ENCODE assay signal across 11 cellular contexts in genomic region chr15:67110400-67110799, GRCh38. TPM values are rescaled to one million over a fixed set of nuclear protein-coding genes. Genes with fewer than 3 reads are reported as not detected.
DNase-seq lines count a peak whose midpoint lies in the region; ATAC-seq and TF ChIP-seq lines count a peak whose summit lies in the region.
"Had no signal": no experiment of that assay in that cellular context is flagged by ENCODE, and none has a peak within 500 bp of the region (broad histone marks: within the 10 kb centered on the region; RNA-seq: fewer than 3 reads in every experiment).

No MANE protein-coding gene starts in this region.

- H3K9me3 Mint-ChIP-seq in activated T-cell treated with anti-CD3 and anti-CD28 coated beads, Interleukin-2, amount 50 U/mL, for 72 hours: peaks cover 3 to 5% of the 10 kb centered on the region in 2 donors
- H3K9me3 Mint-ChIP-seq in WTC11: peaks cover 20% of the 10 kb centered on the region

- H3K27ac ChIP-seq in esophagus (ENCODE audit: low read depth in 2 of 2, low read length in 1 of 2) (peak overlapping the region; percentile 36 to 64), suprapubic skin (peak overlapping the region; percentile 50)
- H3K27ac ChIP-seq: C4-2B, upper lobe of right lung had no signal

- DNase-seq in activated T-cell treated with anti-CD3 and anti-CD28 coated beads, Interleukin-2, amount 50 U/mL, for 72 hours: no peak
- DNase-seq in activated T-cell treated with anti-CD3 and anti-CD28 coated beads, Interleukin-2, amount 50 U/mL, for 1 hour: no peak
- DNase-seq in suprapubic skin (ENCODE audit: low spot score in 2 of 2) (no peak), WTC11 (ENCODE audit: low spot score) (no peak), SIG-M5 (lab: John Stamatoyannopoulos, UW) (no peak), foreskin melanocyte (no peak)
- DNase-seq: NCI-H1930 had no signal

- no peak for ATAC-seq in activated T-cell treated with anti-CD3 and anti-CD28 coated beads, Interleukin-2, amount 50 U/mL, for 72 hours (replicated peaks in 1 of 2)
- ATAC-seq in HG03469 (IDR thresholded peaks at IDR 0.05; ENCODE audit: unreplicated experiment) (peak; percentile 42), WTC11 (no peak)

- H3K9me3 ChIP-seq in esophagus (ENCODE audit: control insufficient read depth in 2 of 2, insufficient read depth in 1 of 2, low read depth in 1 of 2, low read length in 1 of 2) (no peaks in the 10 kb centered on the region), suprapubic skin (no peaks in the 10 kb centered on the region)
- H3K9me3 ChIP-seq: upper lobe of right lung had no signal

- CTCF ChIA-PET in WTC11 (lab: Charles Lee): no interaction called here

- H3K4me1 Mint-ChIP-seq in activated T-cell treated with anti-CD3 and anti-CD28 coated beads, Interleukin-2, amount 50 U/mL, for 72 hours (ENCODE audit: low read depth): peaks cover 40% of the 10 kb centered on the region
- peaks cover 46% of the 10 kb centered on the region for H3K4me1 Mint-ChIP-seq in WTC11

- H3K36me3 Mint-ChIP-seq in activated T-cell treated with anti-CD3 and anti-CD28 coated beads, Interleukin-2, amount 50 U/mL, for 72 hours (ENCODE audit: insufficient read depth in 2 of 2): peaks cover 7 to 19% of the 10 kb centered on the region in 2 donors
- H3K36me3 Mint-ChIP-seq in WTC11: peaks cover 28% of the 10 kb centered on the region

- H3K4me3 Mint-ChIP-seq in activated T-cell treated with anti-CD3 and anti-CD28 coated beads, Interleukin-2, amount 50 U/mL, for 72 hours: peak overlapping the region; percentile 3 to 9
- no peak overlapping the region for H3K4me3 Mint-ChIP-seq in WTC11

- no peak for TF ChIP-seq POLR2A in suprapubic skin (IDR thresholded peaks at IDR 0.05)

- H3K27me3 ChIP-seq in esophagus (ENCODE audit: control insufficient read depth in 1 of 2, insufficient read depth in 2 of 2, low read length in 2 of 2): no peaks in the 10 kb centered on the region
- no peaks in the 10 kb centered on the region for H3K27me3 ChIP-seq in suprapubic skin
- H3K27me3 ChIP-seq: upper lobe of right lung had no signal

- H3K36me3 ChIP-seq in esophagus (ENCODE audit: control insufficient read depth in 2 of 2, insufficient read depth in 2 of 2, low read length in 1 of 2): peaks cover 0 to 2% of the 10 kb centered on the region in 2 donors
- no peaks in the 10 kb centered on the region for H3K36me3 ChIP-seq in suprapubic skin
- H3K36me3 ChIP-seq: upper lobe of right lung had no signal

- H3K27me3 Mint-ChIP-seq in activated T-cell treated with anti-CD3 and anti-CD28 coated beads, Interleukin-2, amount 50 U/mL, for 72 hours (ENCODE audit: low read depth): no peaks in the 10 kb centered on the region
- H3K27me3 Mint-ChIP-seq in WTC11 (ENCODE audit: low read depth): no peaks in the 10 kb centered on the region

- no peak overlapping the region for H3K4me3 ChIP-seq in esophagus (ENCODE audit: low read depth in 1 of 2, low read length in 2 of 2)
- H3K4me3 ChIP-seq in suprapubic skin: no peak overlapping the region
- H3K4me3 ChIP-seq: upper lobe of right lung had no signal

- POLR2A ChIA-PET in WTC11 (lab: Charles Lee): no interaction called here

- no peak for TF ChIP-seq EP300 in suprapubic skin (IDR thresholded peaks at IDR 0.05)

- TF ChIP-seq CTCF in suprapubic skin (IDR thresholded peaks at IDR 0.05): no peak
- TF ChIP-seq CTCF in WTC11 (IDR thresholded peaks at IDR 0.05): no peak

- WGBS in esophagus, 2 donors: 86 to 89% methylated on average over 4 of the region's 4 CpGs
- 96% methylated on average over 4 of the region's 4 CpGs for WGBS in suprapubic skin

- H3K4me1 ChIP-seq in esophagus (ENCODE audit: control insufficient read depth in 2 of 2, insufficient read depth in 2 of 2, low read length in 1 of 2) (peaks cover 14 to 34% of the 10 kb centered on the region in 2 donors), suprapubic skin (peaks cover 64% of the 10 kb centered on the region)

- H3K27ac Mint-ChIP-seq in activated T-cell treated with anti-CD3 and anti-CD28 coated beads, Interleukin-2, amount 50 U/mL, for 72 hours: peak overlapping the region; percentile 20
- no peak overlapping the region for H3K27ac Mint-ChIP-seq in WTC11

TF ChIP-seq in WTC11, 78 proteins besides CTCF, POLR2A, EP300 and RAD21 (continues in another document):
- no peak for TF ChIP-seq ATF1 (CRISPR knock-in tag; IDR thresholded peaks at IDR 0.05)
- TF ChIP-seq ZNF671 (CRISPR knock-in tag; IDR thresholded peaks at IDR 0.05): no peak
- no peak for TF ChIP-seq ZNF416 (CRISPR knock-in tag; IDR thresholded peaks at IDR 0.05)
- no peak for TF ChIP-seq MLX (CRISPR knock-in tag; IDR thresholded peaks at IDR 0.05)
- no peak for TF ChIP-seq E2F5 (CRISPR knock-in tag; IDR thresholded peaks at IDR 0.05)
- TF ChIP-seq HMGA2 (CRISPR knock-in tag; IDR thresholded peaks at IDR 0.05): no peak
- TF ChIP-seq ZNF138 (CRISPR knock-in tag; conservative IDR thresholded peaks at IDR 0.05): no peak
- TF ChIP-seq TEAD4 (CRISPR knock-in tag; IDR thresholded peaks at IDR 0.05): no peak
- no peak for TF ChIP-seq NFYB (CRISPR knock-in tag; conservative IDR thresholded peaks at IDR 0.05; ENCODE audit: low read depth)
- TF ChIP-seq EMX1 (CRISPR knock-in tag; IDR thresholded peaks at IDR 0.05): no peak
- TF ChIP-seq MYBL2 (CRISPR knock-in tag; IDR thresholded peaks at IDR 0.05): no peak
- TF ChIP-seq AR (CRISPR knock-in tag; IDR thresholded peaks at IDR 0.05): no peak
- TF ChIP-seq PRDM15 (CRISPR knock-in tag; IDR thresholded peaks at IDR 0.05): no peak
- no peak for TF ChIP-seq ZBTB21 (CRISPR knock-in tag; IDR thresholded peaks at IDR 0.05; ENCODE audit: borderline replicate concordance)

RNA-seq across cellular contexts. Expression of gene SMAD3, which starts 45.0 kb away (rescaled TPM):
- 10 to 100 TPM; 47.4 to 68.9 TPM for total RNA-seq in activated T-cell treated with anti-CD3 and anti-CD28 coated beads, Interleukin-2, amount 50 U/mL, for 72 hours
- 10 to 100 TPM; 24.8 to 51.5 TPM for polyA plus RNA-seq in esophagus
- total RNA-seq in suprapubic skin (10 to 100 TPM; 41.9 to 94.9 (median 56.1) TPM), WTC11 (2021) (20.2 to 34.6 TPM (median 25.0 TPM) in 3 replicates)
